In the genomic region with DNA sequence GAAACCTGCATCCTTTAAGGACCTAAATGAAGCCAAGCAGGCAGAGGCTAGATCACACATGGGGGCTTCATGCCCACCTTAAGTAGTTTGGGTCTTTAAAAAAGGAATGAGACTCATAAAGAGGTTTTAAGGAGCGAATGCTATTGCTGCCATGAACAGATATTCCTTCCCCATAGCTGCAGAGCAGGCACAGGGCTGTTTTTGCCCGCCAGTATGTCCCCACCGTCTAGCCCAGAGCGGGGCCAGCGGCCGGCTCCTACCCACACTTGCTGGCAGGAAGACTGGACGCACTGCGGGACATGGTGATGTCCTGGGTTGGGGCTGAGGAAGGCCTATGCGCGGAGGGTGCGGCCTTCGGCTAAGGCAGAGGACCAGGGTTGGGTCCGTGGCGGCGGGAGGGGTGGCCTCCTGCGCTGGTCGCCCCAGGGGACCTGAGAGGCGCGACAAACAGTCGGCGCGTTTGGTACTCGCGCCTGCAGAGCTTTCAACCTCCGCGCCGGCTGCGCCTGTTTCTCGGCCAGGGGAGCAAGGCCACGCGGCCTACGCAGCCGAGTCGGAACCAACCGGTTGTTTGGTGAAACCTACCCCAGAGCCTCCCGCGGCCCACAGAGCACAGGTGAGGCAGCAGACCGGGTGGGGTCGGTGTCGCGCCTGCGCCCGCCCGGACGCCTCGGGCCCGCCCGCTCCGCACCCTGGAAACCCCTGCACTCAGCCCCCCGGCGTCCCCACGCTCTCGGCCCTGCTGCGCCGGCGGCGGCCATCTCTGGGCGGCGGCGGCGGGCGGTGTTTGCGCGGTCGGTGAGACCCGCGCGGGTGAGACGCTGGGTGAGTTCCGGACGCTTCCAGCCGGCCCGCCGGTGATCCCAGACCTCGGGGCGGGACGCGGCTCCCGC, we compare ENCODE assay signal across 8 cellular contexts. TPM values are rescaled to one million over a fixed set of nuclear protein-coding genes. Genes with fewer than 3 reads are reported as not detected.
A peak's percentile ranks its signal among the peaks of the same experiment; 100 is the strongest.
DNase-seq lines count a peak whose midpoint lies in the region; ATAC-seq, FAIRE-seq and TF ChIP-seq lines count a peak whose summit lies in the region.

A gene with protein sequence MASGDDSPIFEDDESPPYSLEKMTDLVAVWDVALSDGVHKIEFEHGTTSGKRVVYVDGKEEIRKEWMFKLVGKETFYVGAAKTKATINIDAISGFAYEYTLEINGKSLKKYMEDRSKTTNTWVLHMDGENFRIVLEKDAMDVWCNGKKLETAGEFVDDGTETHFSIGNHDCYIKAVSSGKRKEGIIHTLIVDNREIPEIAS (plus strand): TSS at position 450 of the 893 bp plus-strand sequence. CDS start 10,956 bp downstream, outside the sequence.

- H3K4me1 Mint-ChIP-seq in activated naive CD8-positive, alpha-beta T cell (ENCODE audit: low read depth) = peaks cover 14% of the 10 kb centered on the region

- H3K27me3 ChIP-seq in SJSA1 (replicated peaks) (no peaks in the 10 kb centered on the region), pancreas (no peaks in the 10 kb centered on the region), thymus (ENCODE audit: control insufficient read depth, insufficient read depth) (no peaks in the 10 kb centered on the region)

- H3K27me3 Mint-ChIP-seq in activated naive CD8-positive, alpha-beta T cell = no peaks in the 10 kb centered on the region

- H3K9me3 Mint-ChIP-seq in activated naive CD8-positive, alpha-beta T cell (ENCODE audit: low read depth) = no peaks in the 10 kb centered on the region

- H3K27ac ChIP-seq in SJSA1 (peak within 1 kb of the TSS; percentile 63), pancreas (peak within 1 kb of the TSS; percentile 97 to 98 (median 98)), thymus (ENCODE audit: low read depth) (peak within 1 kb of the TSS; percentile 96)

- peak within 1 kb of the TSS; percentile 88 for H3K27ac Mint-ChIP-seq in activated naive CD8-positive, alpha-beta T cell

- H3K36me3 Mint-ChIP-seq in activated naive CD8-positive, alpha-beta T cell = peaks cover 7% of the 10 kb centered on the region

- H3K9me3 ChIP-seq in SJSA1 (replicated peaks) (no peaks in the 10 kb centered on the region), pancreas (no peaks in the 10 kb centered on the region), thymus (ENCODE audit: control insufficient read depth) (no peaks in the 10 kb centered on the region)

- FAIRE-seq in pancreas (lab: Jason Lieb, UNC) = no peak

- H3K36me3 ChIP-seq in SJSA1 (no peaks in the 10 kb centered on the region), pancreas (no peaks in the 10 kb centered on the region), thymus (ENCODE audit: control insufficient read depth, insufficient read depth) (no peaks in the 10 kb centered on the region)

- WGBS in pancreas, 2 donors = 2% methylated on average over 60 to 79 of the region's 79 CpGs
- WGBS in thymus = 3% methylated on average over 79 of the region's 79 CpGs

- no peak for TF ChIP-seq CTCF in pancreas (IDR thresholded peaks at IDR 0.05)

- intact Hi-C loops in Right ventricle myocardium inferior (cut with DNase I) = no loop called here
- intact Hi-C loops in pancreas (cut with DNase I) = no loop called here

- H3K4me3 Mint-ChIP-seq in activated naive CD8-positive, alpha-beta T cell = peak within 1 kb of the TSS; percentile 87

- DNase-seq in EH (ENCODE audit: low read depth) (peak; percentile 74), HuH-7.5 (ENCODE audit: low spot score) (peak; percentile 71), SJSA1 (ENCODE audit: low read depth in 1 of 2, low spot score in 2 of 2) (peak; percentile 64 to 78), Right ventricle myocardium inferior (ENCODE audit: missing footprints) (peak; percentile 89), pancreas (peak; percentile 72 to 92 (median 80))

- H3K4me1 ChIP-seq in SJSA1 (replicated peaks) (peaks cover 5% of the 10 kb centered on the region), pancreas (peaks cover 0 to 19% (median 3%) of the 10 kb centered on the region in 3 donors), thymus (ENCODE audit: control insufficient read depth, insufficient read depth, low read length) (peaks cover 14% of the 10 kb centered on the region)

- ATAC-seq in GM21526 (IDR thresholded peaks at IDR 0.05; ENCODE audit: low FRiP score, unreplicated experiment) = peak; percentile 66
- ATAC-seq in Right ventricle myocardium inferior = peak; percentile 84
- ATAC-seq in pancreas = peak; percentile 77 to 84 (median 82)

- H3K4me3 ChIP-seq in SJSA1 = peak within 1 kb of the TSS; percentile 64
- H3K4me3 ChIP-seq in pancreas = peak within 1 kb of the TSS; percentile 49 to 80 (median 71)
- peak within 1 kb of the TSS; percentile 85 for H3K4me3 ChIP-seq in thymus (ENCODE audit: low read length)

RNA-seq across cellular contexts. Expression of the gene that starts here (rescaled TPM):
- 12.7 and 27.1 TPM in 2 replicates for total RNA-seq in SJSA1 (2014; rRNA removed; shearing (Covaris generic))
- total RNA-seq in Right ventricle myocardium inferior (3.7 TPM), pancreas (10 to 100 TPM; 10.5 to 17.7 (median 13.4) TPM)
- polyA plus RNA-seq in pancreas (10 to 100 TPM; 32.4 to 36.5 TPM), thymus (42.2 TPM)

Comparison
In these comparisons a context has a peak if more than half of its experiments do, and no peak if none do; other contexts are left out.
1. Peak in every context shown above with its lines: DNase-seq, ATAC-seq, H3K4me3 ChIP-seq and H3K27ac ChIP-seq.